Comparison of ENCODE assay signal across 9 cellular contexts in genomic region chr9:110027624-110028023, GRCh38.
DNase-seq lines count a peak whose midpoint lies in the region; TF ChIP-seq lines count a peak whose summit lies in the region.
"Had no signal": no experiment of that assay in that cellular context is flagged by ENCODE, and none has a peak within 500 bp of the region (broad histone marks: within the 10 kb centered on the region; RNA-seq: fewer than 3 reads in every experiment).

No MANE protein-coding gene starts in this region.

- TF ChIP-seq POLR2A in vagina (IDR thresholded peaks at IDR 0.05) = no peak

- no peaks in the 10 kb centered on the region for H3K79me2 ChIP-seq in trophoblast cell (ENCODE audit: control insufficient read depth, insufficient read depth, low read length, poor library complexity)

- H3K9ac ChIP-seq in trophoblast cell (ENCODE audit: low read length) = no peak overlapping the region

- H3K4ac ChIP-seq in trophoblast cell (ENCODE audit: low read depth, low read length) = no peak overlapping the region

- peaks cover 5% of the 10 kb centered on the region for H3K79me1 ChIP-seq in trophoblast cell (ENCODE audit: low read length)

- H2BK12ac ChIP-seq in trophoblast cell (ENCODE audit: low read length) = no peak overlapping the region

- H3K36me3 ChIP-seq in trophoblast cell (ENCODE audit: control insufficient read depth in 1 of 2, insufficient read depth in 2 of 2, low read length in 2 of 2) (no peaks in the 10 kb centered on the region), vagina (no peaks in the 10 kb centered on the region)

- H3K4me2 ChIP-seq in trophoblast cell (ENCODE audit: low read length) = no peak overlapping the region

- H2AFZ ChIP-seq in trophoblast cell (ENCODE audit: insufficient read depth, low read length, poor library complexity) = no peak overlapping the region

- no peak overlapping the region for H2BK5ac ChIP-seq in trophoblast cell (ENCODE audit: low read depth, low read length, poor library complexity)

- H3K23ac ChIP-seq in trophoblast cell (ENCODE audit: low read length) = no peak overlapping the region

- no peak overlapping the region for H4K91ac ChIP-seq in trophoblast cell (ENCODE audit: low read depth, low read length)

- H3K4me3 ChIP-seq in trophoblast cell (ENCODE audit: low read depth, low read length) (no peak overlapping the region), vagina (no peak overlapping the region)

- H3K14ac ChIP-seq in trophoblast cell (ENCODE audit: low read length) = no peak overlapping the region

- no peak overlapping the region for H2BK120ac ChIP-seq in trophoblast cell (ENCODE audit: insufficient read depth, low read length, poor library complexity)

- H3K27ac ChIP-seq in trophoblast cell (ENCODE audit: low read depth, low read length) = peak overlapping the region; percentile 22
- H3K27ac ChIP-seq in vagina = no peak overlapping the region

- no peak overlapping the region for H2AK5ac ChIP-seq in trophoblast cell (ENCODE audit: low read length)

- peaks cover 7 to 9% of the 10 kb centered on the region in 2 experiments for H3K4me1 ChIP-seq in trophoblast cell (ENCODE audit: control insufficient read depth in 1 of 2, insufficient read depth in 2 of 2, low read length in 2 of 2)
- no peaks in the 10 kb centered on the region for H3K4me1 ChIP-seq in vagina

- H3K27me3 ChIP-seq in trophoblast cell (ENCODE audit: insufficient read depth, low read length) (no peaks in the 10 kb centered on the region), vagina (no peaks in the 10 kb centered on the region)

- WGBS in trophoblast cell (ENCODE audit: extremely low coverage, insufficient coverage, insufficient read length) = no CpG with 5 or more reads among the region's 6 CpGs

- intact Hi-C loops in vagina (cut with DNase I) = no loop called here

- no peak overlapping the region for H4K12ac ChIP-seq in trophoblast cell (ENCODE audit: low read depth, low read length)

- H4K8ac ChIP-seq in trophoblast cell (ENCODE audit: low read depth, low read length) = no peak overlapping the region

- H3K9me3 ChIP-seq in trophoblast cell (ENCODE audit: insufficient read depth, low read depth, low read length) (no peaks in the 10 kb centered on the region), vagina (no peaks in the 10 kb centered on the region)

- peak; percentile 92 for DNase-seq in HCEC 1CT
- peak; percentile 93 for DNase-seq in RPMI7951 (ENCODE audit: low read depth)
- DNase-seq in fibroblast of the conjunctiva (ENCODE audit: low read depth) = peak; percentile 59
- peak; percentile 69 to 89 for DNase-seq in trophoblast cell
- DNase-seq in cortex of kidney (lab: John Stamatoyannopoulos, UW) = no peak
- DNase-seq in vagina (ENCODE audit: extremely low spot score in 2 of 2) = no peak
- DNase-seq in H4 (ENCODE audit: low spot score) = no peak
- no peak for DNase-seq in GM20000 (ENCODE audit: low spot score)
- DNase-seq: stimulated activated CD4-positive, alpha-beta T cell treated with anti-CD3 and anti-CD28 coated beads, Interleukin-4, amount 100 ng/mL, for 1 hour had no signal

- TF ChIP-seq CTCF in vagina (IDR thresholded peaks at IDR 0.05) (no peak), GM20000 (IDR thresholded peaks at IDR 0.05; ENCODE audit: extremely low read depth, missing control alignments) (no peak)

- no peak overlapping the region for H3K18ac ChIP-seq in trophoblast cell (ENCODE audit: low read length)

Comparison
In these comparisons a context has a peak if more than half of its experiments do, and no peak if none do; other contexts are left out.
1. DNase-seq: peak in HCEC 1CT (single experiment), RPMI7951 (single experiment), fibroblast of the conjunctiva (single experiment) and trophoblast cell (2 of 2); none in cortex of kidney (single experiment), vagina (0 of 2), H4 (single experiment) and GM20000 (single experiment).